In the genomic region with DNA sequence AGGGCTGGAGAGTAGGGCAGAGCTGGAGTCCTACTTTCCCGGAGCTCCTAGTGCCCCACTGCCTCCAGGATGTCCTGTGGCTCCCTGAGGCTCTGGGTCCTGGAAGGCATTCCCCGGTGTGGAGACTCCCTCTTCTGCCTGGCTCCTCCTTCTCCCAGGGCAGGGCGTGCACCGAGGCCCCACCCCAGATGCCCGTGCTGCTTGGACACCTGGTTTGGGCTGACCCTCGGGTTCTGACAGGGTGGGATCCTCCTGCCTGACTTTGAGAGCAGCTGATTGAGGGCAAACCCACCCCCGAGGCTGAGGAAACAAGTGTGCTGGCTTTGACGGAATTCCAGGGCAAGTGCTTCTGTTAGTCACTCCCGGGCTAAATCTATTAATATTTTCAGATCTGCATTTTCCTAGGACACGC, we compare ENCODE assay signal across 16 cellular contexts. TPM values are rescaled to one million over a fixed set of nuclear protein-coding genes. Genes with fewer than 3 reads are reported as not detected.
DNase-seq lines count a peak whose midpoint lies in the region; ATAC-seq and TF ChIP-seq lines count a peak whose summit lies in the region.
"Had no signal": no experiment of that assay in that cellular context is flagged by ENCODE, and none has a peak within 500 bp of the region (broad histone marks: within the 10 kb centered on the region; RNA-seq: fewer than 3 reads in every experiment).

No MANE protein-coding gene starts in this region.

- peaks cover 3% of the 10 kb centered on the region for H3K4me1 Mint-ChIP-seq in CD14-positive monocyte
- peaks cover 12% of the 10 kb centered on the region for H3K4me1 Mint-ChIP-seq in mesothelial cell of epicardium
- H3K4me1 Mint-ChIP-seq: central memory CD8-positive, alpha-beta T cell had no signal

- no peaks in the 10 kb centered on the region for H3K4me1 ChIP-seq in Panc1 (ENCODE audit: control insufficient read depth, insufficient read depth, low read length)
- H3K4me1 ChIP-seq: SJSA1, vagina had no signal

- no peaks in the 10 kb centered on the region; the same call in 1 of the 2 replicates for H3K36me3 ChIP-seq in Panc1 (ENCODE audit: control insufficient read depth, insufficient read depth, low read length)
- H3K36me3 ChIP-seq: vagina had no signal

- H3K27ac ChIP-seq in Panc1 (ENCODE audit: low read length): no peak overlapping the region
- H3K27ac ChIP-seq: SJSA1, vagina had no signal

- no TSS peak for BruUV-seq in Panc1 (replicated peaks; lab: Mats Ljungman, UMichigan)

- in situ Hi-C loops in Panc1 (cut with HindIII; ENCODE audit: low pct_unique_long_range_greater_than_20kb, low sequenced_read_pairs): no loop called here

- no peaks in the 10 kb centered on the region for H3K27me3 ChIP-seq in Panc1 (ENCODE audit: control insufficient read depth, insufficient read depth, low read length)
- H3K27me3 ChIP-seq: SJSA1, vagina had no signal

- TF ChIP-seq CTCF in CD14-positive monocyte (IDR thresholded peaks at IDR 0.05): no peak
- no peak for TF ChIP-seq CTCF in Panc1 (IDR thresholded peaks at IDR 0.05)
- TF ChIP-seq CTCF in mesothelial cell of epicardium (IDR thresholded peaks at IDR 0.05; ENCODE audit: unreplicated experiment): no peak

- POLR2A ChIA-PET in Panc1 (lab: Charles Lee): no interaction called here

- H3K27ac Mint-ChIP-seq in CD14-positive monocyte (no peak overlapping the region), mesothelial cell of epicardium (peak overlapping the region; percentile 25)

- CTCF ChIA-PET in Panc1 (lab: Charles Lee): no interaction called here

- no peak overlapping the region for H3K4me3 ChIP-seq in Panc1 (ENCODE audit: low read depth in 2 of 2, low read length in 2 of 2)
- H3K4me3 ChIP-seq: SJSA1, vagina had no signal

- DNase-seq in CD14-positive monocyte (ENCODE audit: low spot score) (peak; percentile 48), Panc1 (ENCODE audit: low read depth, low spot score) (no peak), mesothelial cell of epicardium (ENCODE audit: low spot score in 2 of 2, unreplicated experiment in 2 of 2) (no peak), NCI-H1417 (lab: John Stamatoyannopoulos, UW) (no peak), NCI-H345 (lab: John Stamatoyannopoulos, UW) (no peak)
- DNase-seq: activated naive CD4-positive, alpha-beta T cell treated with Interleukin-2 at 50 U/mL for 16 hours; AML-193; erythroblast; NCI-H187 treated with DMSO at 0.1 percent for 48 hours had no signal

- H3K9me3 Mint-ChIP-seq in CD14-positive monocyte (peaks cover 0 to 2% (median 0%) of the 10 kb centered on the region in 7 donors), mesothelial cell of epicardium (no peaks in the 10 kb centered on the region)
- H3K9me3 Mint-ChIP-seq: central memory CD8-positive, alpha-beta T cell had no signal

- intact Hi-C loops in CD14-positive monocyte (cut with micrococcal nuclease): no loop called here
- intact Hi-C loops in Panc1 (cut with micrococcal nuclease; ENCODE audit: unreplicated experiment): no loop called here

- no peak overlapping the region for H3K4me3 Mint-ChIP-seq in CD14-positive monocyte
- H3K4me3 Mint-ChIP-seq in mesothelial cell of epicardium: peak overlapping the region; percentile 6
- H3K4me3 Mint-ChIP-seq: central memory CD8-positive, alpha-beta T cell had no signal

- ATAC-seq in Panc1 (peak; percentile 71; the same call in 1 of the 2 replicates), esophagus mucosa (peak; percentile 37), GM21423 (IDR thresholded peaks at IDR 0.05; ENCODE audit: unreplicated experiment) (no peak), GM21825 (IDR thresholded peaks at IDR 0.05; ENCODE audit: unreplicated experiment) (no peak)

- H3K27me3 Mint-ChIP-seq in CD14-positive monocyte (ENCODE audit: low read depth in 3 of 3) (peaks cover 0 to 9% (median 6%) of the 10 kb centered on the region in 3 donors), mesothelial cell of epicardium (ENCODE audit: low read depth) (no peaks in the 10 kb centered on the region)

- H3K9me3 ChIP-seq in Panc1 (ENCODE audit: control insufficient read depth, insufficient read depth, low read depth, low read length): no peaks in the 10 kb centered on the region
- H3K9me3 ChIP-seq: SJSA1, vagina had no signal

- H3K36me3 Mint-ChIP-seq in CD14-positive monocyte: no peaks in the 10 kb centered on the region
- H3K36me3 Mint-ChIP-seq in mesothelial cell of epicardium: peaks cover 6% of the 10 kb centered on the region

RNA-seq across cellular contexts. Expression of gene TEAD4, which starts 15.4 kb away (rescaled TPM):
- not detected for polyA plus RNA-seq in CD14-positive monocyte
- total RNA-seq in Panc1 (2021; ENCODE audit: unreplicated experiment) (47.6 TPM), esophagus mucosa (11.0 TPM), mesothelial cell of epicardium (32.0 to 39.0 TPM (median 32.3 TPM) in 3 replicates)
- polyA plus RNA-seq in Panc1 (2012; ENCODE audit: insufficient read length): 42.0 TPM
- total RNA-seq: mononuclear cell had no signal

Comparison
In these comparisons a context has a peak if more than half of its experiments do, and no peak if none do; other contexts are left out.
1. ATAC-seq: peak in Panc1 (single experiment) and esophagus mucosa (single experiment); none in GM21423 (single experiment) and GM21825 (single experiment).